In genomic region chr2:48048725-48049124, GRCh38 we compare ENCODE assay signal across 2 cellular contexts.
TF ChIP-seq lines count a peak whose summit lies in the region.

No MANE protein-coding gene starts in this region.

TF ChIP-seq in IMR-90, 13 proteins besides CTCF, POLR2A, EP300 and RAD21:
- TF ChIP-seq USF2 (IDR thresholded peaks at IDR 0.05; ENCODE audit: low read depth, low read length) (no peak), RCOR1 (IDR thresholded peaks at IDR 0.05; ENCODE audit: insufficient replicate concordance, low read length) (no peak), CEBPB (IDR thresholded peaks at IDR 0.05; ENCODE audit: low read depth, low read length) (no peak), SMC3 (IDR thresholded peaks at IDR 0.05; ENCODE audit: low read depth, low read length) (no peak), NFE2L2 (IDR thresholded peaks at IDR 0.05; ENCODE audit: low read depth, low read length) (no peak)

TF ChIP-seq in SK-N-SH treated with all-trans-retinoic acid at 6 μM for 48 hours, 23 proteins besides CTCF, POLR2A, EP300 and RAD21 (continued from another document):
- TF ChIP-seq BACH2 (CRISPR knock-in tag; IDR thresholded peaks at IDR 0.05; ENCODE audit: borderline replicate concordance) (no peak), ZFP30 (CRISPR knock-in tag; IDR thresholded peaks at IDR 0.05) (no peak), OSR1 (CRISPR knock-in tag; IDR thresholded peaks at IDR 0.05) (no peak), SNAI2 (CRISPR knock-in tag; IDR thresholded peaks at IDR 0.05) (no peak), ZC3H10 (CRISPR knock-in tag; IDR thresholded peaks at IDR 0.05) (no peak), TSHZ2 (CRISPR knock-in tag; IDR thresholded peaks at IDR 0.05) (no peak), ZNF565 (CRISPR knock-in tag; conservative IDR thresholded peaks at IDR 0.05; ENCODE audit: low read depth) (no peak), CSRNP3 (CRISPR knock-in tag; IDR thresholded peaks at IDR 0.05) (no peak), ZNF70 (CRISPR knock-in tag; IDR thresholded peaks at IDR 0.05) (no peak), CREB5 (CRISPR knock-in tag; IDR thresholded peaks at IDR 0.05; ENCODE audit: low read depth) (no peak), TCF4 (CRISPR knock-in tag; IDR thresholded peaks at IDR 0.05; ENCODE audit: borderline replicate concordance) (no peak), CSDC2 (CRISPR knock-in tag; IDR thresholded peaks at IDR 0.05) (no peak)
